Comparison of ENCODE assay signal across 8 cellular contexts in the genomic region with DNA sequence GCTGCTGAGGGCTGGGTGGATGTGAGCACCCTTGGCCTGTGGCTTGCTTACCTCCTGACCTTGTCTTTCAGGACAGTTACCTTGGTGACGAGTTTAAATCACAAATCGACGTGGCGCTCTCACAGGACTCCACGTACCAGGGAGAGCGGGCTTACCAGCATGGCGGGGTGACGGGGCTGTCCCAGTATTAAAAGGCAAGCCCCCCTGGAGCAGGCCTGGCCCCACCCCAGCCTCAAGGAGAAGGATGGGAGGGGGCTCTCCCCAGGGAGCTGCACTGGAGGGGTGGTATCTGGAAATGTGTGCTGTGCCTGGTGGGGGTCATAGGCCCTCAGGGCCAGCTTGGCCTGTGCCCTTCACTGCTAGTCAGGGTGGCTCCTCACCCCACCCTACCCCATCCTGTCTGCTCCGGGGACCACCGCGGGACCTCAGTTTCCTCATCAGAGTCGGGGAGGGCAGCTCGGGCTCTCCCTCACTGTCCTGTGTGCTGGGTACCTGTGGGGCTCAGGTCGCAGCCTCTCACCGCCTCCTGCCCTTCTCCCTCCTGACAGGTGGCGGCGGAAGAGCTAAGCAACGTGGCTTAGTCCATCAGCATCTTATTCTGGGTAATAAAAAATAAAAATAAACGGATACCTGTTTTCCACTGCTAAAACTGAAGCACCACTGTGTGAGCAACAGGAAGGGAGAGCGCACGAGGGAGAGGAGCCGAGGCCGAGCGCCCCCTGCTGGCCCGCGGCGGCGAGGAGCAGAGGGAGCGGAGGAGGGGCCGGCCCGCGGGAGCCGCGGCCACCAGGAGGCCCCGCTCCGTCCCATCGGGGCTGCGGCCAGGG. TPM values are rescaled to one million over a fixed set of nuclear protein-coding genes. Genes with fewer than 3 reads are reported as not detected.
A peak's percentile ranks its signal among the peaks of the same experiment; 100 is the strongest.
DNase-seq lines count a peak whose midpoint lies in the region; ATAC-seq, FAIRE-seq and TF ChIP-seq lines count a peak whose summit lies in the region.

No MANE protein-coding gene starts in this region.

- H3K4me1 ChIP-seq in pancreas, result no peaks in the 10 kb centered on the region

- H3K4me3 ChIP-seq in pancreas, result no peak overlapping the region

- in situ Hi-C loops in ACHN (cut with HindIII; ENCODE audit: low pct_ligation_motif_present, low pct_unique_long_range_greater_than_20kb, low sequenced_read_pairs), result no loop called here

- H3K27ac ChIP-seq in pancreas, result no peak overlapping the region

- peaks cover 6 to 67% (median 58%) of the 10 kb centered on the region in 3 donors for H3K36me3 ChIP-seq in pancreas

- DNase-seq in ACHN, result peak; percentile 17
- peak; percentile 40 for DNase-seq in RKO (ENCODE audit: low spot score)
- DNase-seq in activated gamma-delta T cell treated with Interleukin-2 at 50 U/mL for 16 hours, result peak; percentile 46
- DNase-seq in germinal center (ENCODE audit: low spot score), result peak; percentile 87
- DNase-seq in pancreas, result peak in 2 of 6 donors; percentile 60 to 82
- peak; percentile 81 for DNase-seq in urothelium cell line (ENCODE audit: low spot score)

- H3K27me3 ChIP-seq in pancreas, result no peaks in the 10 kb centered on the region

- 51 to 52% methylated on average over 38 of the region's 38 CpGs for WGBS in pancreas, 2 donors

- H3K9me3 ChIP-seq in pancreas, result no peaks in the 10 kb centered on the region

- intact Hi-C loops in pancreas (cut with DNase I), result no loop called here

- peak; percentile 59 to 87 (median 78) for TF ChIP-seq CTCF in pancreas (IDR thresholded peaks at IDR 0.05)

- FAIRE-seq in pancreas (lab: Jason Lieb, UNC) (no peak), urothelium cell line (lab: Jason Lieb, UNC) (no peak)

- ATAC-seq in GM21717 (IDR thresholded peaks at IDR 0.05; ENCODE audit: unreplicated experiment) (peak; percentile 55), pancreas (peak; percentile 35 to 86 (median 76)), GM18519 (IDR thresholded peaks at IDR 0.05; ENCODE audit: low FRiP score, unreplicated experiment) (no peak)

RNA-seq across cellular contexts. Expression of a gene that starts 29.8 kb away (rescaled TPM):
- under 1 TPM; 0.16 to 0.75 (median 0.33) TPM for total RNA-seq in pancreas
- 1 to 10 TPM; 1.7 to 8.3 TPM for polyA plus RNA-seq in pancreas

RNA-seq across cellular contexts. Expression of a gene that starts 34.4 kb away (rescaled TPM):
- total RNA-seq in pancreas, result 10 to 100 TPM; 26.3 to 54.4 (median 33.4) TPM
- polyA plus RNA-seq in pancreas, result 10 to 100 TPM; 44.1 to 50.7 TPM

RNA-seq across cellular contexts. Expression of a gene that starts 53.0 kb away (rescaled TPM):
- total RNA-seq in pancreas, result 100 to 1,000 TPM in 1 of 6 donors, 10 to 100 TPM in 5; 58.2 to 107 (median 91.2) TPM
- 100 to 1,000 TPM; 152 to 200 TPM for polyA plus RNA-seq in pancreas

RNA-seq across cellular contexts. Expression of a gene that starts 53.3 kb away (rescaled TPM):
- 10 to 100 TPM; 17.5 to 30.9 (median 24.0) TPM for total RNA-seq in pancreas
- polyA plus RNA-seq in pancreas, result 10 to 100 TPM; 40.3 to 42.2 TPM
